9 cellular contexts compared by ENCODE assay signal in the genomic region with DNA sequence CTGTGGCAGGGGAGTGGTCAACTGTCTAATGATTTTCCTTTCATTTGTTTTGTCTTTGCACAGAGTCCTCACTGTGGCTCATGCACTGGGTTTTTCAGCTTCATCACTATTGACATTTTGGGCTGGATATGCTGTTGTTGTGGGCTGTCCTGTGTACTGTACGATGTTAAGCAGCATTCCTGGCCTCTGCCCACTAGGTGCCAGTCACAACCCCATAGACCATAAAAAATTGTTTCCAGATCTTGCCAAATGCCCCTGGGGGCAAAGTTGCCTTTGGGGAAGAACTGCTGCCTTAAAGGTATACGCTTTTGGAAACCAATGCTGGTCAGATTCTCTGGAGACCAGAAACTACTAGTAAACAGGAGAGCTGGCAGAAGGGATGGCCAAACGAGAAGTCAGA.
A peak's percentile ranks its signal among the peaks of the same experiment; 100 is the strongest.
DNase-seq lines count a peak whose midpoint lies in the region; ATAC-seq, FAIRE-seq and TF ChIP-seq lines count a peak whose summit lies in the region.
"Had no signal": no experiment of that assay in that cellular context is flagged by ENCODE, and none has a peak within 500 bp of the region (broad histone marks: within the 10 kb centered on the region; RNA-seq: fewer than 3 reads in every experiment).

No MANE protein-coding gene starts in this region.

- no peak for DNase-seq in IMR-90
- DNase-seq in bronchial epithelial cell (ENCODE audit: low read depth) = peak; percentile 39
- peak; percentile 16 for DNase-seq in neural progenitor cell (ENCODE audit: low spot score)
- DNase-seq in stimulated activated CD4-positive, alpha-beta T cell treated with anti-CD3 and anti-CD28 coated beads, Interleukin-15, amount 100 ng/mL, for 24 hours = no peak
- DNase-seq in amniotic stem cell (lab: John Stamatoyannopoulos, UW) = no peak

- no TSS peak for BruUV-seq in IMR-90 (replicated peaks; lab: Mats Ljungman, UMichigan)

- no peak overlapping the region for H3K56ac ChIP-seq in IMR-90 (ENCODE audit: extremely low read depth, insufficient read depth, low read length)

- H3K4ac ChIP-seq in IMR-90 (ENCODE audit: low read depth, low read length) = no peak overlapping the region

- H3F3A ChIP-seq in neural progenitor cell (ENCODE audit: low read depth) = no peaks in the 10 kb centered on the region

- TF ChIP-seq RAD21 in IMR-90 (IDR thresholded peaks at IDR 0.05; ENCODE audit: low read length) = peak; percentile 29; the same call in 1 of the 2 replicates

- H3K9ac ChIP-seq in IMR-90 (ENCODE audit: low read depth, low read length) = no peak overlapping the region
- no peak overlapping the region for H3K9ac ChIP-seq in neural progenitor cell

- no peak overlapping the region for H4K5ac ChIP-seq in IMR-90 (ENCODE audit: low read depth, low read length)

- whole genome bisulfite sequencing in IMR-90 (ENCODE audit: extremely low coverage in 2 of 2, insufficient read length in 1 of 2), 2 experiments = no CpG with 5 or more reads among the region's 3 CpGs

- H4K91ac ChIP-seq in IMR-90 (ENCODE audit: insufficient read depth, low read depth, low read length) = no peak overlapping the region

- intact Hi-C loops in IMR-90 (cut with micrococcal nuclease) = no loop called here

- no peaks in the 10 kb centered on the region for H3K36me3 ChIP-seq in IMR-90 (ENCODE audit: control insufficient read depth, insufficient read depth, low read length)
- H3K36me3 ChIP-seq in bronchial epithelial cell (ENCODE audit: control insufficient read depth, insufficient read depth, low read length) = no peaks in the 10 kb centered on the region
- no peaks in the 10 kb centered on the region for H3K36me3 ChIP-seq in neural progenitor cell

- no peaks in the 10 kb centered on the region for H3K79me1 ChIP-seq in IMR-90 (ENCODE audit: low read depth in 1 of 2, low read length in 2 of 2)

- no peak overlapping the region for H2BK120ac ChIP-seq in IMR-90 (ENCODE audit: low read depth, low read length)

- no peak overlapping the region for H2BK20ac ChIP-seq in IMR-90 (ENCODE audit: low read depth, low read length)

- H3K27me3 ChIP-seq in IMR-90 (ENCODE audit: control insufficient read depth, insufficient read depth, low read length) (no peaks in the 10 kb centered on the region), bronchial epithelial cell (ENCODE audit: control insufficient read depth, insufficient read depth, low read length) (no peaks in the 10 kb centered on the region), neural progenitor cell (no peaks in the 10 kb centered on the region)

- in situ Hi-C loops in IMR-90 (cut with MboI; ENCODE audit: low sequenced_read_pairs) = loop anchor here (25.0 kb wide), 1 partner anchor 243 kb away; no protein-coding TSS in a partner anchor

- H3K14ac ChIP-seq in IMR-90 (replicated peaks; ENCODE audit: low read depth, low read length) = no peak overlapping the region

- H3K4me2 ChIP-seq in IMR-90 (ENCODE audit: low read depth, low read length) (no peak overlapping the region), neural progenitor cell (no peak overlapping the region)

- H3K23ac ChIP-seq in IMR-90 (ENCODE audit: low read depth, low read length) = no peak overlapping the region

- peak; percentile 28 for FAIRE-seq in bronchial epithelial cell (lab: Jason Lieb, UNC)

- no peaks in the 10 kb centered on the region for H4K20me1 ChIP-seq in IMR-90 (ENCODE audit: insufficient read depth, low read length)
- H4K20me1 ChIP-seq in neural progenitor cell (ENCODE audit: low read depth) = no peaks in the 10 kb centered on the region

- H3K9me1 ChIP-seq in IMR-90 (ENCODE audit: insufficient read depth, low read length) = no peaks in the 10 kb centered on the region

- peaks cover 2% of the 10 kb centered on the region for H3K9me3 Mint-ChIP-seq in neural progenitor cell
- H3K9me3 Mint-ChIP-seq: dendritic cell treated with granulocyte-macrophage colony-stimulating factor and Interleukin-4, amounts not matched to agents 40 ng/mL and 50 ng/mL, for 4 days had no signal

- no peak overlapping the region for H2AK9ac ChIP-seq in IMR-90 (replicated peaks; ENCODE audit: low read depth, low read length, poor library complexity)

- peak overlapping the region; percentile 6 for H3K27ac Mint-ChIP-seq in neural progenitor cell
- H3K27ac Mint-ChIP-seq: dendritic cell treated with granulocyte-macrophage colony-stimulating factor and Interleukin-4, amounts not matched to agents 40 ng/mL and 50 ng/mL, for 4 days had no signal

- H3K9me3 ChIP-seq in IMR-90 (ENCODE audit: control insufficient read depth, insufficient read depth, low read length) = no peaks in the 10 kb centered on the region
- no peaks in the 10 kb centered on the region for H3K9me3 ChIP-seq in neural progenitor cell (ENCODE audit: low read depth)

- 0 out of 4 replicates have a peak overlapping the region, but pooled peaks of 1 of the 2 experiments have one; percentile 30 for H4K8ac ChIP-seq in IMR-90 (ENCODE audit: low read depth in 2 of 2, low read length in 2 of 2)

- H3K36me3 Mint-ChIP-seq in neural progenitor cell = peaks cover 3% of the 10 kb centered on the region

- H2AFZ ChIP-seq in IMR-90 (replicated peaks; ENCODE audit: low read length, poor library complexity) (no peak overlapping the region), neural progenitor cell (replicated peaks) (peak overlapping the region; percentile 27)

- no peak overlapping the region for H2AK5ac ChIP-seq in IMR-90 (ENCODE audit: low read depth, low read length)

- CTCF ChIA-PET in IMR-90 (lab: Yijun Ruan, JAX) = interaction anchor here (0.6 kb wide), 1 partner anchor 94 kb away, joined by 3 read pairs; no protein-coding TSS in a partner anchor

- POLR2A ChIA-PET in IMR-90 (lab: Charles Lee; ENCODE audit: unreplicated experiment) = no interaction called here

- H3K4me3 ChIP-seq in IMR-90 (ENCODE audit: insufficient read depth, low read depth, low read length) (no peak overlapping the region), bronchial epithelial cell (ENCODE audit: low read depth, low read length) (no peak overlapping the region), neural progenitor cell (no peak overlapping the region)

- H3K27ac ChIP-seq in IMR-90 (ENCODE audit: insufficient read depth, low read length) (no peak overlapping the region), neural progenitor cell (no peak overlapping the region)

- peaks cover 2% of the 10 kb centered on the region for H3K4me1 Mint-ChIP-seq in neural progenitor cell

- ATAC-seq in GM18498 (IDR thresholded peaks at IDR 0.05; ENCODE audit: unreplicated experiment) (peak; percentile 75), IMR-90 (ENCODE audit: low read depth) (peak; percentile 44; the same call in 1 of the 2 replicates), HG03095 (IDR thresholded peaks at IDR 0.05; ENCODE audit: unreplicated experiment) (no peak), HG02852 (IDR thresholded peaks at IDR 0.05; ENCODE audit: unreplicated experiment) (no peak)

- H3K4me3 Mint-ChIP-seq in neural progenitor cell = no peak overlapping the region
- H3K4me3 Mint-ChIP-seq: dendritic cell treated with granulocyte-macrophage colony-stimulating factor and Interleukin-4, amounts not matched to agents 40 ng/mL and 50 ng/mL, for 4 days had no signal

- dilution Hi-C loops in IMR-90 (cut with HindIII; ENCODE audit: low sequenced_read_pairs, unreplicated experiment) = no loop called here

- 0 out of 3 replicates have a peak overlapping the region, but pooled peaks have one; percentile 6 for H2BK15ac ChIP-seq in IMR-90 (ENCODE audit: low read depth, low read length)

- no peaks in the 10 kb centered on the region for H3K27me3 Mint-ChIP-seq in neural progenitor cell (ENCODE audit: insufficient read depth, low read depth)
- H3K27me3 Mint-ChIP-seq: dendritic cell treated with granulocyte-macrophage colony-stimulating factor and Interleukin-4, amounts not matched to agents 40 ng/mL and 50 ng/mL, for 4 days had no signal

- TF ChIP-seq CTCF in IMR-90 (conservative IDR thresholded peaks at IDR 0.05; ENCODE audit: low read depth, low read length) = no peak; the same call in 1 of the 2 replicates
- TF ChIP-seq CTCF in bronchial epithelial cell (IDR thresholded peaks at IDR 0.05; ENCODE audit: insufficient read depth, low read length, severe bottlenecking) = peak; percentile 37
- peak; percentile 41 for TF ChIP-seq CTCF in neural progenitor cell (IDR thresholded peaks at IDR 0.05)

- no peaks in the 10 kb centered on the region for H3K4me1 ChIP-seq in IMR-90 (ENCODE audit: control insufficient read depth, insufficient read depth, low read length)
- no peaks in the 10 kb centered on the region for H3K4me1 ChIP-seq in neural progenitor cell

- H3K18ac ChIP-seq in IMR-90 (ENCODE audit: low read depth, low read length) = no peak overlapping the region; the same call in 1 of the 2 replicates

- H2BK5ac ChIP-seq in IMR-90 (ENCODE audit: low read depth, low read length, poor library complexity, severe bottlenecking) = no peak overlapping the region

- TF ChIP-seq POLR2A in IMR-90 (IDR thresholded peaks at IDR 0.05; ENCODE audit: low read depth, low read length) = no peak

- H3K79me2 ChIP-seq in neural progenitor cell (ENCODE audit: low read depth) = no peaks in the 10 kb centered on the region

TF ChIP-seq in IMR-90, 13 proteins besides CTCF, POLR2A, EP300 and RAD21:
- TF ChIP-seq, protein P1, sequence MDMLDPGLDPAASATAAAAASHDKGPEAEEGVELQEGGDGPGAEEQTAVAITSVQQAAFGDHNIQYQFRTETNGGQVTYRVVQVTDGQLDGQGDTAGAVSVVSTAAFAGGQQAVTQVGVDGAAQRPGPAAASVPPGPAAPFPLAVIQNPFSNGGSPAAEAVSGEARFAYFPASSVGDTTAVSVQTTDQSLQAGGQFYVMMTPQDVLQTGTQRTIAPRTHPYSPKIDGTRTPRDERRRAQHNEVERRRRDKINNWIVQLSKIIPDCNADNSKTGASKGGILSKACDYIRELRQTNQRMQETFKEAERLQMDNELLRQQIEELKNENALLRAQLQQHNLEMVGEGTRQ (IDR thresholded peaks at IDR 0.05; ENCODE audit: low read depth, low read length) = no peak
- TF ChIP-seq FOS (IDR thresholded peaks at IDR 0.05; ENCODE audit: low read depth, low read length) = no peak

Comparison
In these comparisons a context has a peak if more than half of its experiments do, and no peak if none do; other contexts are left out.
1. ATAC-seq: peak in GM18498 (single experiment) and IMR-90 (single experiment); none in HG03095 (single experiment) and HG02852 (single experiment).
2. DNase-seq: peak in bronchial epithelial cell (single experiment) and neural progenitor cell (single experiment); none in IMR-90 (single experiment), stimulated activated CD4-positive, alpha-beta T cell treated with anti-CD3 and anti-CD28 coated beads, Interleukin-15, amount 100 ng/mL, for 24 hours (single experiment) and amniotic stem cell (single experiment).